27 cellular contexts compared by ENCODE assay signal in the genomic region with DNA sequence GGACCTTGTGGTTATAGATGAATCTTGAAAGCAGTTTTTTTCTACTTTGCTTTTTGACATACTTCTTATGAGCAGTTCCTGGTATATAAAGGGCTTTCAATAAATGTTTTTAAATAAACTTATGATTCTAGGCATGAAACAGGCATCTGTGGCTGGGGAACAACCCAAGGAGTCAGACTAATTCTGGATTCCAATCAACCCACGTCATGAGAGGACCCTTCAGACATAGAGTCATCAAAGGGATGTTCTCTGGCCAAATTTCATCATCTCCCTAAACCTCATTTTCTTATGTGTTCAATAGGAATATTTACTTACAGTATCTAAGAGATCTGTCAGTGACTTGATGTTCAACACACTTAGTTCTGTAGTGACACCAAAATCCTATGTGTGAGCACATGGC.
DNase-seq lines count a peak whose midpoint lies in the region; ATAC-seq and TF ChIP-seq lines count a peak whose summit lies in the region.
"Had no signal": no experiment of that assay in that cellular context is flagged by ENCODE, and none has a peak within 500 bp of the region (broad histone marks: within the 10 kb centered on the region; RNA-seq: fewer than 3 reads in every experiment).

No MANE protein-coding gene starts in this region.

- no peaks in the 10 kb centered on the region for H3K4me1 Mint-ChIP-seq in activated naive CD8-positive, alpha-beta T cell treated with anti-CD3 and anti-CD28 coated beads, Interleukin-2, amount 50 U/mL, for 24 hours
- H3K4me1 Mint-ChIP-seq: activated CD4-positive, alpha-beta T cell treated with anti-CD3 and anti-CD28 coated beads, Interleukin-2, amount 10 ng/mL, durations not matched to agents 24 days and 14 days; central memory CD8-positive, alpha-beta T cell; T-helper 17 cell had no signal

- no peaks in the 10 kb centered on the region for H3K9me3 ChIP-seq in smooth muscle cell (replicated peaks; ENCODE audit: low read depth)
- H3K9me3 ChIP-seq in heart right ventricle = no peaks in the 10 kb centered on the region
- H3K9me3 ChIP-seq: right lobe of liver, SK-N-SH, tibial artery had no signal

- no peak overlapping the region for H3K4me3 Mint-ChIP-seq in activated naive CD8-positive, alpha-beta T cell treated with anti-CD3 and anti-CD28 coated beads, Interleukin-2, amount 50 U/mL, for 24 hours
- H3K4me3 Mint-ChIP-seq: activated CD4-positive, alpha-beta T cell treated with anti-CD3 and anti-CD28 coated beads, Interleukin-2, amount 10 ng/mL, durations not matched to agents 24 days and 14 days; central memory CD8-positive, alpha-beta T cell; nephron progenitor cell; stimulated activated naive CD8-positive, alpha-beta T cell treated with anti-CD3 and anti-CD28 coated beads, Interleukin-15, Interleukin-2, amounts not matched to agents 100 ng/mL and 50 ng/mL, for 24 hours; T-helper 17 cell had no signal

- no peaks in the 10 kb centered on the region for H3K36me3 ChIP-seq in smooth muscle cell (ENCODE audit: low read depth)
- H3K36me3 ChIP-seq in heart right ventricle = no peaks in the 10 kb centered on the region
- H3K36me3 ChIP-seq: right lobe of liver, tibial artery had no signal

- H3K79me2 ChIP-seq in smooth muscle cell (ENCODE audit: low read depth) = no peaks in the 10 kb centered on the region

- no peaks in the 10 kb centered on the region for H3K36me3 Mint-ChIP-seq in activated naive CD8-positive, alpha-beta T cell treated with anti-CD3 and anti-CD28 coated beads, Interleukin-2, amount 50 U/mL, for 24 hours (ENCODE audit: low read depth)

- H3K27ac ChIP-seq in smooth muscle cell (ENCODE audit: low read depth) (peak overlapping the region; percentile 63), heart right ventricle (no peak overlapping the region)
- H3K27ac ChIP-seq: dorsolateral prefrontal cortex, right lobe of liver, tibial artery had no signal

- TF ChIP-seq CTCF in smooth muscle cell (IDR thresholded peaks at IDR 0.05; ENCODE audit: borderline replicate concordance, insufficient read depth, poor library complexity, severe bottlenecking) = no peak
- no peak for TF ChIP-seq CTCF in heart right ventricle (IDR thresholded peaks at IDR 0.05)

- no peaks in the 10 kb centered on the region for H4K20me1 ChIP-seq in smooth muscle cell (ENCODE audit: low read depth)

- no peaks in the 10 kb centered on the region for H3K9me3 Mint-ChIP-seq in activated naive CD8-positive, alpha-beta T cell treated with anti-CD3 and anti-CD28 coated beads, Interleukin-2, amount 50 U/mL, for 24 hours
- H3K9me3 Mint-ChIP-seq: activated CD4-positive, alpha-beta T cell treated with anti-CD3 and anti-CD28 coated beads, Interleukin-2, amount 10 ng/mL, durations not matched to agents 24 days and 14 days; nephron progenitor cell; stimulated activated naive CD8-positive, alpha-beta T cell treated with anti-CD3 and anti-CD28 coated beads, Interleukin-15, Interleukin-2, amounts not matched to agents 100 ng/mL and 50 ng/mL, for 24 hours had no signal

- H3K9ac ChIP-seq in smooth muscle cell (ENCODE audit: low read depth) = no peak overlapping the region
- H3K9ac ChIP-seq: SK-N-SH had no signal

- no peak for ATAC-seq in heart right ventricle
- no peak for ATAC-seq in activated naive CD8-positive, alpha-beta T cell treated with anti-CD3 and anti-CD28 coated beads, Interleukin-2, amount 50 U/mL, for 24 hours
- ATAC-seq: right lobe of liver, T-helper 17 cell had no signal

- no peak overlapping the region for H2AFZ ChIP-seq in smooth muscle cell (ENCODE audit: low read depth)

- H3K27ac Mint-ChIP-seq in activated naive CD8-positive, alpha-beta T cell treated with anti-CD3 and anti-CD28 coated beads, Interleukin-2, amount 50 U/mL, for 24 hours = no peak overlapping the region
- H3K27ac Mint-ChIP-seq: activated CD4-positive, alpha-beta T cell treated with anti-CD3 and anti-CD28 coated beads, Interleukin-2, amount 10 ng/mL, durations not matched to agents 24 days and 14 days; nephron progenitor cell; stimulated activated naive CD8-positive, alpha-beta T cell treated with anti-CD3 and anti-CD28 coated beads, Interleukin-15, Interleukin-2, amounts not matched to agents 100 ng/mL and 50 ng/mL, for 24 hours; T-helper 17 cell had no signal

- intact Hi-C loops in heart right ventricle (cut with DNase I) = no loop called here

- DNase-seq in HS-27A (ENCODE audit: low read depth) (peak; percentile 31), amniotic epithelial cell (ENCODE audit: low read depth) (peak; percentile 60), fibroblast of peridontal ligament (ENCODE audit: extremely low read depth) (peak; percentile 11), smooth muscle cell (lab: John Stamatoyannopoulos, UW; ENCODE audit: unreplicated experiment) (no peak), heart right ventricle (no peak), NCI-H2107 treated with DMSO at 0.1 percent for 48 hours (lab: John Stamatoyannopoulos, UW; ENCODE audit: unreplicated experiment) (no peak), SIG-M5 (lab: John Stamatoyannopoulos, UW) (no peak)
- DNase-seq in activated naive CD8-positive, alpha-beta T cell treated with anti-CD3 and anti-CD28 coated beads, Interleukin-2, amount 50 U/mL, for 24 hours = no peak
- DNase-seq: activated CD4-positive, alpha-beta T cell treated with anti-CD3 and anti-CD28 coated beads, Interleukin-2, amount 10 ng/mL, durations not matched to agents 24 days and 14 days; activated naive CD4-positive, alpha-beta T cell; activated T-cell treated with anti-CD3 and anti-CD28 coated beads, Interleukin-2, amount 50 U/mL, for 48 hours; amygdala; dorsolateral prefrontal cortex; KBM-7; kidney; NCI-H1436 treated with DMSO at 0.1 percent for 48 hours; NCI-H2171; NCI-H526; nephron progenitor cell; right lobe of liver; RPMI8226; SK-N-SH; stimulated activated CD4-positive, alpha-beta T cell treated with anti-CD3 and anti-CD28 coated beads, Interleukin-15, amount 100 ng/mL, for 24 hours; T-helper 17 cell; tibial artery had no signal

- 40% methylated on average over 1 of the region's 1 CpG for WGBS in smooth muscle cell (ENCODE audit: low lambda C conversion rate)
- 77 to 81% methylated on average over 1 of the region's 1 CpG for WGBS in heart right ventricle, 2 donors

- no peaks in the 10 kb centered on the region for H3K27me3 ChIP-seq in smooth muscle cell (ENCODE audit: low read depth)
- H3K27me3 ChIP-seq in heart right ventricle = no peaks in the 10 kb centered on the region
- H3K27me3 ChIP-seq: right lobe of liver, tibial artery had no signal

- H3K27me3 Mint-ChIP-seq in activated naive CD8-positive, alpha-beta T cell treated with anti-CD3 and anti-CD28 coated beads, Interleukin-2, amount 50 U/mL, for 24 hours = no peaks in the 10 kb centered on the region
- H3K27me3 Mint-ChIP-seq: activated CD4-positive, alpha-beta T cell treated with anti-CD3 and anti-CD28 coated beads, Interleukin-2, amount 10 ng/mL, durations not matched to agents 24 days and 14 days; central memory CD8-positive, alpha-beta T cell; stimulated activated naive CD8-positive, alpha-beta T cell treated with anti-CD3 and anti-CD28 coated beads, Interleukin-15, Interleukin-2, amounts not matched to agents 100 ng/mL and 50 ng/mL, for 24 hours; T-helper 17 cell had no signal

- H3K4me2 ChIP-seq in smooth muscle cell = peak overlapping the region; percentile 58
- H3K4me2 ChIP-seq: SK-N-SH had no signal

- H3F3A ChIP-seq in smooth muscle cell (ENCODE audit: low read depth) = peaks cover 6% of the 10 kb centered on the region

- peaks cover 57% of the 10 kb centered on the region for H3K4me1 ChIP-seq in smooth muscle cell (ENCODE audit: low read depth)
- peaks cover 0 to 8% (median 0%) of the 10 kb centered on the region in 9 donors for H3K4me1 ChIP-seq in heart right ventricle
- H3K4me1 ChIP-seq: right lobe of liver, tibial artery had no signal

- H3K4me3 ChIP-seq in smooth muscle cell (no peak overlapping the region), heart right ventricle (no peak overlapping the region)
- H3K4me3 ChIP-seq: dorsolateral prefrontal cortex, right lobe of liver, tibial artery had no signal

Comparison
In these comparisons a context has a peak if more than half of its experiments do, and no peak if none do; other contexts are left out.
1. DNase-seq: peak in HS-27A (single experiment), amniotic epithelial cell (single experiment) and fibroblast of peridontal ligament (single experiment); none in smooth muscle cell (single experiment), heart right ventricle (0 of 2), NCI-H2107 treated with DMSO at 0.1 percent for 48 hours (single experiment), activated naive CD8-positive, alpha-beta T cell treated with anti-CD3 and anti-CD28 coated beads, Interleukin-2, amount 50 U/mL, for 24 hours (single experiment) and SIG-M5 (single experiment).